Comparison of ENCODE assay signal across 21 cellular contexts in the genomic region with DNA sequence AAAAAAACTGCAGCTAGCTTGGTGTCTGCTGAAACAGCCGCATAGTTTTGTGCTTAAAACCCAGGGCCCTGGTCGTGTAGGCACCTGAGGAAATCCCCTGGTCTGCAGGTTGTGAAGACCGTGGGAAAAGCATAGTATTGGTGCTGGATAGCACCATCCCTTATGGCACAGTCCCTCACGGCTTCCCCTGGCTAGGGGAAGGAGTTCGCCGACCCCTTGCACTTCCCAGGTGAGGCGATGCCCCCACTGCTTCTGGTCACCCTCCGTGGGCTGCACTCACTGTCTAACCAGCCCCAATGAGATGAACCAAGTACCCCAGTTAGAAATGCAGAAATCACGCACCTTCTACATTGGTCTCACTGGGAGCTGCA.
A peak's percentile ranks its signal among the peaks of the same experiment; 100 is the strongest.
DNase-seq lines count a peak whose midpoint lies in the region; ATAC-seq, FAIRE-seq and TF ChIP-seq lines count a peak whose summit lies in the region.
"Had no signal": no experiment of that assay in that cellular context is flagged by ENCODE, and none has a peak within 500 bp of the region (broad histone marks: within the 10 kb centered on the region; RNA-seq: fewer than 3 reads in every experiment).

No MANE protein-coding gene starts in this region.

- H3K4me3 ChIP-seq in H7 (ENCODE audit: insufficient read depth, low read depth, low read length) (peak overlapping the region; percentile 29), HepG2 (replicated peaks in 1 of 3; ENCODE audit: insufficient read depth in 1 of 3, low read depth in 2 of 3, low read length in 3 of 3) (no peak overlapping the region), testis (no peak overlapping the region), MM.1S (ENCODE audit: low read length) (no peak overlapping the region)
- H3K4me3 ChIP-seq: A549, MG63 had no signal

- 44% methylated on average over 2 of the region's 9 CpGs for whole genome bisulfite sequencing in HepG2 (ENCODE audit: low lambda C conversion rate)
- 64 to 66% methylated on average over 7 to 9 of the region's 9 CpGs for WGBS in testis, 2 donors

- POLR2A ChIA-PET in WTC11 (lab: Charles Lee) = no interaction called here
- POLR2A ChIA-PET in HepG2 (lab: Yijun Ruan, JAX) = no interaction called here

- DNase-seq in H7 (no peak), WTC11 (ENCODE audit: low spot score) (no peak), HepG2 (ENCODE audit: low spot score) (no peak), testis (peak; percentile 14), HT-29 (ENCODE audit: low spot score) (no peak), MM.1S (no peak)
- DNase-seq: CD4-positive, alpha-beta T cell; DMS153; Kasumi-1; MG63; NCI-H146; NCI-H2171; NCI-H446; NK-92 treated with Interleukin-12 subunit alpha and Interleukin-12 subunit beta, amount 100 ng/mL, for 24 hours; OCI-M1 had no signal

- peak; percentile 69 for ATAC-seq in WTC11
- peak; percentile 28 for ATAC-seq in HepG2
- no peak for ATAC-seq in GM19467 (IDR thresholded peaks at IDR 0.05; ENCODE audit: unreplicated experiment)
- ATAC-seq: A549, SK-N-SH treated with all-trans-retinoic acid at 6 μM for 48 hours had no signal

- TF ChIP-seq POLR2A in HepG2 (IDR thresholded peaks at IDR 0.05; ENCODE audit: insufficient read depth in 1 of 2, low read depth in 2 of 2, low read length in 2 of 2) = no peak
- no peak for TF ChIP-seq POLR2A in testis (IDR thresholded peaks at IDR 0.05)

- H3K36me3 Mint-ChIP-seq in WTC11 = 0 out of 2 replicates have a peak, but pooled peaks cover 6% of the 10 kb centered on the region

- no TSS peak for BruUV-seq in HepG2 (replicated peaks; lab: Mats Ljungman, UMichigan)

- peak overlapping the region; percentile 55 for H3K4me2 ChIP-seq in HepG2 (ENCODE audit: low read depth, low read length)
- H3K4me2 ChIP-seq in MM.1S (ENCODE audit: low read depth, low read length) = no peak overlapping the region
- H3K4me2 ChIP-seq: A549 had no signal

- no peaks in the 10 kb centered on the region for H3K9me3 ChIP-seq in HepG2 (ENCODE audit: low read length)
- no peaks in the 10 kb centered on the region for H3K9me3 ChIP-seq in testis
- no peaks in the 10 kb centered on the region for H3K9me3 ChIP-seq in MM.1S (replicated peaks; ENCODE audit: insufficient read depth, low read length)
- H3K9me3 ChIP-seq: A549, MG63 had no signal

- H3K27me3 ChIP-seq in H7 (ENCODE audit: control insufficient read depth, insufficient read depth, low read length) (no peaks in the 10 kb centered on the region), HepG2 (ENCODE audit: control insufficient read depth in 1 of 2, insufficient read depth in 2 of 2, low read length in 2 of 2) (no peaks in the 10 kb centered on the region), testis (no peaks in the 10 kb centered on the region), MM.1S (replicated peaks; ENCODE audit: insufficient read depth, low read length) (no peaks in the 10 kb centered on the region)
- H3K27me3 ChIP-seq: MG63 had no signal

- TF ChIP-seq RAD21 in HepG2 (CRISPR knock-in tag; IDR thresholded peaks at IDR 0.05) = no peak

- H3K27ac ChIP-seq in HepG2 (ENCODE audit: extremely low read length, insufficient read depth, low read length) (no peak overlapping the region), testis (no peak overlapping the region), MM.1S (ENCODE audit: low read length) (no peak overlapping the region)
- H3K27ac ChIP-seq: A549 had no signal

- H3K79me2 ChIP-seq in HepG2 (ENCODE audit: insufficient read depth, low read length) = no peaks in the 10 kb centered on the region
- no peaks in the 10 kb centered on the region for H3K79me2 ChIP-seq in MM.1S (ENCODE audit: low read length)

- no peaks in the 10 kb centered on the region for H3K9me2 ChIP-seq in MM.1S (replicated peaks; ENCODE audit: insufficient read depth, low read length)

- no peaks in the 10 kb centered on the region for H3F3A ChIP-seq in MM.1S (ENCODE audit: insufficient read depth, low read length)

- H4K20me1 ChIP-seq in HepG2 (ENCODE audit: insufficient read depth, low read length) = no peaks in the 10 kb centered on the region
- H4K20me1 ChIP-seq in MM.1S (ENCODE audit: insufficient read depth, low read length) = no peaks in the 10 kb centered on the region

- CTCF ChIA-PET in WTC11 (lab: Charles Lee) = interaction anchor here (0.9 kb wide), 1 partner anchor 115 kb away, joined by 3 read pairs; no protein-coding TSS in a partner anchor
- CTCF ChIA-PET in HepG2 (lab: Yijun Ruan, JAX; ENCODE audit: low intra/inter-chr PET ratio, low total read pairs) = no interaction called here

- no peaks in the 10 kb centered on the region for H3K36me3 ChIP-seq in H7 (replicated peaks; ENCODE audit: control insufficient read depth, insufficient read depth, low read length)
- no peaks in the 10 kb centered on the region for H3K36me3 ChIP-seq in HepG2 (replicated peaks in 1 of 2; ENCODE audit: control insufficient read depth in 1 of 2, insufficient read depth in 2 of 2, low read length in 2 of 2)
- H3K36me3 ChIP-seq in testis (ENCODE audit: low read depth, missing control alignments) = no peaks in the 10 kb centered on the region
- no peaks in the 10 kb centered on the region for H3K36me3 ChIP-seq in MM.1S (replicated peaks; ENCODE audit: insufficient read depth, low read length)
- H3K36me3 ChIP-seq: MG63 had no signal

- H3K27me3 Mint-ChIP-seq in WTC11 (ENCODE audit: low read depth) = no peaks in the 10 kb centered on the region
- H3K27me3 Mint-ChIP-seq: CD4-positive, alpha-beta T cell had no signal

- H3K9ac ChIP-seq in HepG2 (ENCODE audit: insufficient read depth, low read depth, low read length) (no peak overlapping the region), MM.1S (ENCODE audit: low read length) (no peak overlapping the region)

- peak overlapping the region; percentile 23; the same call in 1 of the 2 replicates for H3K4me3 Mint-ChIP-seq in WTC11
- H3K4me3 Mint-ChIP-seq: CD4-positive, alpha-beta T cell had no signal

- H3K4me1 ChIP-seq in HepG2 (ENCODE audit: insufficient read depth, low read length) (no peaks in the 10 kb centered on the region), testis (no peaks in the 10 kb centered on the region), MM.1S (ENCODE audit: low read length) (no peaks in the 10 kb centered on the region)
- H3K4me1 ChIP-seq: A549 had no signal

- in situ Hi-C loops in HepG2 (cut with HindIII; ENCODE audit: extremely low pct_ligation_motif_present, low pct_unique_long_range_greater_than_20kb) = no loop called here

- TF ChIP-seq CTCF in WTC11 (IDR thresholded peaks at IDR 0.05) = no peak
- TF ChIP-seq CTCF in HepG2 (CRISPR knock-in tag; IDR thresholded peaks at IDR 0.05) = no peak
- no peak for TF ChIP-seq CTCF in testis (IDR thresholded peaks at IDR 0.05)
- no peak for TF ChIP-seq CTCF in MM.1S (IDR thresholded peaks at IDR 0.05; ENCODE audit: low read length)

- intact Hi-C loops in HepG2 (cut with micrococcal nuclease; ENCODE audit: unreplicated experiment) = no loop called here
- intact Hi-C loops in testis (cut with DNase I; ENCODE audit: low total_unique reads) = no loop called here

- peaks cover 29% of the 10 kb centered on the region for H3K4me1 Mint-ChIP-seq in WTC11

- peaks cover 8% of the 10 kb centered on the region for H3K9me3 Mint-ChIP-seq in WTC11
- H3K9me3 Mint-ChIP-seq: CD4-positive, alpha-beta T cell had no signal

- TF ChIP-seq EP300 in HepG2 (IDR thresholded peaks at IDR 0.05; ENCODE audit: low read depth in 2 of 2, low read length in 2 of 2) = no peak
- no peak for TF ChIP-seq EP300 in HepG2 (CRISPR knock-in tag; IDR thresholded peaks at IDR 0.05; ENCODE audit: borderline replicate concordance)

- H2AFZ ChIP-seq in HepG2 (ENCODE audit: low read length) = no peak overlapping the region
- H2AFZ ChIP-seq in MM.1S (ENCODE audit: low read length) = no peak overlapping the region

- peak overlapping the region; percentile 96 for H3K27ac Mint-ChIP-seq in WTC11
- H3K27ac Mint-ChIP-seq: CD4-positive, alpha-beta T cell had no signal

- FAIRE-seq in HepG2 (lab: Jason Lieb, UNC) = no peak
- FAIRE-seq: A549, GM12891, GM19239, H54 had no signal

TF ChIP-seq in WTC11, 78 proteins besides CTCF, POLR2A, EP300 and RAD21 (continues in another document):
- TF ChIP-seq, protein P1, sequence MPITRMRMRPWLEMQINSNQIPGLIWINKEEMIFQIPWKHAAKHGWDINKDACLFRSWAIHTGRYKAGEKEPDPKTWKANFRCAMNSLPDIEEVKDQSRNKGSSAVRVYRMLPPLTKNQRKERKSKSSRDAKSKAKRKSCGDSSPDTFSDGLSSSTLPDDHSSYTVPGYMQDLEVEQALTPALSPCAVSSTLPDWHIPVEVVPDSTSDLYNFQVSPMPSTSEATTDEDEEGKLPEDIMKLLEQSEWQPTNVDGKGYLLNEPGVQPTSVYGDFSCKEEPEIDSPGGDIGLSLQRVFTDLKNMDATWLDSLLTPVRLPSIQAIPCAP (CRISPR knock-in tag; IDR thresholded peaks at IDR 0.05) = no peak

TF ChIP-seq in HepG2, 621 proteins besides CTCF, POLR2A, EP300 and RAD21 (continues in another document):
- TF ChIP-seq ZNF251 (CRISPR knock-in tag; IDR thresholded peaks at IDR 0.05) = no peak
- TF ChIP-seq ZNF605 (CRISPR knock-in tag; IDR thresholded peaks at IDR 0.05) = no peak
- TF ChIP-seq, protein P2, sequence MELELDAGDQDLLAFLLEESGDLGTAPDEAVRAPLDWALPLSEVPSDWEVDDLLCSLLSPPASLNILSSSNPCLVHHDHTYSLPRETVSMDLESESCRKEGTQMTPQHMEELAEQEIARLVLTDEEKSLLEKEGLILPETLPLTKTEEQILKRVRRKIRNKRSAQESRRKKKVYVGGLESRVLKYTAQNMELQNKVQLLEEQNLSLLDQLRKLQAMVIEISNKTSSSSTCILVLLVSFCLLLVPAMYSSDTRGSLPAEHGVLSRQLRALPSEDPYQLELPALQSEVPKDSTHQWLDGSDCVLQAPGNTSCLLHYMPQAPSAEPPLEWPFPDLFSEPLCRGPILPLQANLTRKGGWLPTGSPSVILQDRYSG (CRISPR knock-in tag; IDR thresholded peaks at IDR 0.05) = no peak
